In genomic region chr9:69582544-69583297, GRCh38 we compare ENCODE assay signal across 15 cellular contexts.
DNase-seq lines count a peak whose midpoint lies in the region; ATAC-seq, FAIRE-seq and TF ChIP-seq lines count a peak whose summit lies in the region.
"Had no signal": no experiment of that assay in that cellular context is flagged by ENCODE, and none has a peak within 500 bp of the region (broad histone marks: within the 10 kb centered on the region; RNA-seq: fewer than 3 reads in every experiment).

No MANE protein-coding gene starts in this region.

- intact Hi-C loops in right lobe of liver (cut with DNase I) (no loop called here), HepG2 (cut with micrococcal nuclease; ENCODE audit: unreplicated experiment) (no loop called here), left ventricle myocardium inferior (cut with micrococcal nuclease) (no loop called here), kidney (cut with DNase I) (no loop called here)

- no peaks in the 10 kb centered on the region for H3K27me3 ChIP-seq in right lobe of liver
- peaks cover 0 to 2% of the 10 kb centered on the region in 2 experiments; a peak in 1 of 5 replicates for H3K27me3 ChIP-seq in HepG2 (ENCODE audit: control insufficient read depth in 1 of 2, insufficient read depth in 2 of 2, low read length in 2 of 2)
- no peaks in the 10 kb centered on the region for H3K27me3 ChIP-seq in left ventricle myocardium inferior (ENCODE audit: low read depth)
- H3K27me3 ChIP-seq in brain microvascular endothelial cell (replicated peaks): no peaks in the 10 kb centered on the region
- H3K27me3 ChIP-seq: dorsolateral prefrontal cortex, upper lobe of left lung had no signal

- POLR2A ChIA-PET in HepG2 (lab: Yijun Ruan, JAX): no interaction called here

- H3K4me3 ChIP-seq in right lobe of liver (no peak overlapping the region), HepG2 (replicated peaks in 1 of 3; ENCODE audit: insufficient read depth in 1 of 3, low read depth in 2 of 3, low read length in 3 of 3) (no peak overlapping the region), left ventricle myocardium inferior (no peak overlapping the region), brain microvascular endothelial cell (ENCODE audit: low read depth, low read length) (no peak overlapping the region), kidney (ENCODE audit: low read length in 2 of 2) (no peak overlapping the region)
- H3K4me3 ChIP-seq: dorsolateral prefrontal cortex, upper lobe of left lung had no signal

- no peak for FAIRE-seq in HepG2 (lab: Jason Lieb, UNC)
- no peak for FAIRE-seq in kidney (lab: Jason Lieb, UNC)
- FAIRE-seq: GM18507 had no signal

- in situ Hi-C loops in HepG2 (cut with HindIII; ENCODE audit: extremely low pct_ligation_motif_present, low pct_unique_long_range_greater_than_20kb): no loop called here
- in situ Hi-C loops in brain microvascular endothelial cell (cut with HindIII; ENCODE audit: low pct_ligation_motif_present, low sequenced_read_pairs): no loop called here

- ATAC-seq in right lobe of liver (peak in 3 of 4 donors; percentile 2 to 4 (median 3)), HepG2 (no peak), GM21825 (IDR thresholded peaks at IDR 0.05; ENCODE audit: unreplicated experiment) (no peak)

- DNase-seq in right lobe of liver (no peak), HepG2 (ENCODE audit: low spot score) (no peak), RPMI8226 (peak; percentile 16), left ventricle myocardium inferior (peak; percentile 25), brain microvascular endothelial cell (no peak), HuH-7 (ENCODE audit: low spot score) (no peak), kidney (no peak)
- DNase-seq: activated CD4-positive, alpha-beta T cell treated with anti-CD3 and anti-CD28 coated beads, Interleukin-2, amount 50 U/mL, for 48 hours; dorsolateral prefrontal cortex; GDM1; NCI-H1092; T1000 had no signal

- no peaks in the 10 kb centered on the region for H3K79me2 ChIP-seq in HepG2 (ENCODE audit: insufficient read depth, low read length)

- no peak for TF ChIP-seq RAD21 in HepG2 (CRISPR knock-in tag; IDR thresholded peaks at IDR 0.05)

- no peak overlapping the region for H2AFZ ChIP-seq in HepG2 (ENCODE audit: low read length)

- H3K9ac ChIP-seq in HepG2 (ENCODE audit: insufficient read depth, low read depth, low read length) (no peak overlapping the region), kidney (ENCODE audit: low read length in 2 of 2) (no peak overlapping the region)

- H3K36me3 ChIP-seq in right lobe of liver: no peaks in the 10 kb centered on the region
- no peaks in the 10 kb centered on the region for H3K36me3 ChIP-seq in HepG2 (replicated peaks in 1 of 2; ENCODE audit: control insufficient read depth in 1 of 2, insufficient read depth in 2 of 2, low read length in 2 of 2)
- no peaks in the 10 kb centered on the region for H3K36me3 ChIP-seq in left ventricle myocardium inferior
- H3K36me3 ChIP-seq in brain microvascular endothelial cell (replicated peaks): no peaks in the 10 kb centered on the region
- H3K36me3 ChIP-seq in kidney (ENCODE audit: control insufficient read depth in 1 of 2, insufficient read depth in 2 of 2, low read length in 2 of 2): no peaks in the 10 kb centered on the region
- H3K36me3 ChIP-seq: upper lobe of left lung had no signal

- TF ChIP-seq CTCF in right lobe of liver (IDR thresholded peaks at IDR 0.05) (no peak), HepG2 (CRISPR knock-in tag; IDR thresholded peaks at IDR 0.05) (no peak), left ventricle myocardium inferior (IDR thresholded peaks at IDR 0.05; ENCODE audit: borderline replicate concordance) (no peak), brain microvascular endothelial cell (IDR thresholded peaks at IDR 0.05; ENCODE audit: low read depth, low read length, missing control alignments) (no peak), kidney (IDR thresholded peaks at IDR 0.05; ENCODE audit: borderline replicate concordance, extremely low read depth, insufficient read depth) (no peak)

- CTCF ChIA-PET in HepG2 (lab: Yijun Ruan, JAX; ENCODE audit: low intra/inter-chr PET ratio, low total read pairs): no interaction called here

- no peak overlapping the region for H3K4me2 ChIP-seq in HepG2 (ENCODE audit: low read depth, low read length)

- TF ChIP-seq EP300 in HepG2 (IDR thresholded peaks at IDR 0.05; ENCODE audit: low read depth in 2 of 2, low read length in 2 of 2): no peak
- no peak for TF ChIP-seq EP300 in HepG2 (CRISPR knock-in tag; IDR thresholded peaks at IDR 0.05; ENCODE audit: borderline replicate concordance)

- H3K27ac ChIP-seq in right lobe of liver (peak overlapping the region in 1 of 3 donors; percentile 82), HepG2 (ENCODE audit: extremely low read length, insufficient read depth, low read length) (no peak overlapping the region), left ventricle myocardium inferior (replicated peaks) (no peak overlapping the region), brain microvascular endothelial cell (no peak overlapping the region), kidney (ENCODE audit: low read depth in 2 of 2, low read length in 2 of 2) (no peak overlapping the region)
- H3K27ac ChIP-seq: dorsolateral prefrontal cortex, upper lobe of left lung had no signal

- no peaks in the 10 kb centered on the region for H4K20me1 ChIP-seq in HepG2 (ENCODE audit: insufficient read depth, low read length)

- H3K4me1 ChIP-seq in right lobe of liver (peaks cover 0 to 36% (median 16%) of the 10 kb centered on the region in 4 donors), HepG2 (ENCODE audit: insufficient read depth, low read length) (peaks cover 35% of the 10 kb centered on the region), left ventricle myocardium inferior (peaks cover 19% of the 10 kb centered on the region), kidney (ENCODE audit: control insufficient read depth in 1 of 2, insufficient read depth in 1 of 2, low read depth in 1 of 2, low read length in 2 of 2) (peaks cover 0 to 2% of the 10 kb centered on the region in 2 donors)

- WGBS in right lobe of liver (ENCODE audit: insufficient coverage, low coverage, low lambda C conversion rate, missing lambda C conversion rate): 76% methylated on average over 4 of the region's 4 CpGs
- WGBS in HepG2 (ENCODE audit: low lambda C conversion rate): 78% methylated on average over 4 of the region's 4 CpGs

- TF ChIP-seq POLR2A in right lobe of liver (IDR thresholded peaks at IDR 0.05) (no peak), HepG2 (IDR thresholded peaks at IDR 0.05; ENCODE audit: insufficient read depth in 1 of 2, low read depth in 2 of 2, low read length in 2 of 2) (no peak)

- BruUV-seq in HepG2 (replicated peaks; lab: Mats Ljungman, UMichigan): no TSS peak

- no peaks in the 10 kb centered on the region for H3K9me3 ChIP-seq in right lobe of liver
- H3K9me3 ChIP-seq in HepG2 (ENCODE audit: low read length): no peaks in the 10 kb centered on the region
- H3K9me3 ChIP-seq in left ventricle myocardium inferior (replicated peaks): no peaks in the 10 kb centered on the region
- no peaks in the 10 kb centered on the region for H3K9me3 ChIP-seq in kidney (ENCODE audit: control insufficient read depth in 1 of 2, low read length in 2 of 2)
- H3K9me3 ChIP-seq: upper lobe of left lung had no signal

TF ChIP-seq in HepG2, 621 proteins besides CTCF, POLR2A, EP300 and RAD21 (continues in another document):
- TF ChIP-seq PAXIP1 (CRISPR knock-in tag; conservative IDR thresholded peaks at IDR 0.05): no peak
- TF ChIP-seq U2AF2 (IDR thresholded peaks at IDR 0.05; ENCODE audit: low read depth, low read length): no peak
- no peak for TF ChIP-seq ZNF484 (CRISPR knock-in tag; IDR thresholded peaks at IDR 0.05; ENCODE audit: borderline replicate concordance, low read depth)
- no peak for TF ChIP-seq ZNF232 (CRISPR knock-in tag; IDR thresholded peaks at IDR 0.05; ENCODE audit: borderline replicate concordance)
- no peak for TF ChIP-seq HOXA9 (CRISPR knock-in tag; IDR thresholded peaks at IDR 0.05; ENCODE audit: borderline replicate concordance)

Comparison
In these comparisons a context has a peak if more than half of its experiments do, and no peak if none do; other contexts are left out.
1. ATAC-seq: peak in right lobe of liver (3 of 4); none in HepG2 (single experiment) and GM21825 (single experiment).
2. DNase-seq: peak in RPMI8226 (single experiment) and left ventricle myocardium inferior (single experiment); none in right lobe of liver (0 of 3), HepG2 (single experiment), brain microvascular endothelial cell (single experiment), HuH-7 (single experiment) and kidney (single experiment).